In the genomic region with DNA sequence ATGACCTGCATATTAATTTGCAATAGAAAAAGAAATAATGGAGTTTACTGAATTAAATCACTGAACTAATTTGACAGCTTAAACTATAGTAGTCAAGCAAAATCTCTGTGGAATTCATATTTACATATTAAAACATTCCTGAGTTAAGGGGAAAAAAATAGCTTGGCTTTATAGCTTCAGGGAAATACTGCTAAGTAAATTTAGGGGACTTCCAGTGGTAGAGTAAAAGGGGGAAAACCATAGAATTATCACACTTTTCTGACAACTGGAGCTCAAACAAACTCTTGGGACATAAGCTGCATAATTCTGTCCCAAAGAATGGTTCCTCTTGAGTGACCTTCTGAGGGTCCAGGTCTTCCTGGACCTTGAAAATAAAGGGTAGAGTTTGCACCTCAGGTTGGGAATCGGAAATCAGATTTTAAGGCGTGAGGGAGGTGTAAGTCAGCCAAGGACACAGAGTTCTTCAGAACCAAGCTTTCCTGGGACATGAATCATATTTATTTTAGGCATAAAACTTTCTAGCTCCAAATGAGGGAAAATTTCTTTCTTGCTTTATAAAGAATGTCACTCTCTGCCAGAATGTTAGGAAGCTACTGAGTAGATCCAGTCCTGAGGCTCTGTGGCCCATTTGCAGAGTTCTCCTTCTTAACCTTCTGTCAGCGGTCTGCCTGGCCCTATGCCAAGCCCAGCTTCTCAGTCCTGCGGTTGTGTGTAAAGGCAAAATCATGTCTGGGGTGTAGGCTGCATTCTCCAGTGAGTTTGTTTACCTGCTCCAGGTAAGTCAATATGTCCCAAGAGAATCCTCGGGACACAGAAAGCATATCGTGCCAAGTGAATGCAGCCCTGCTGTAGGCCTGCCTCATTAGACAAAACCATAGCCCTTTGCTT, we compare ENCODE assay signal across 10 cellular contexts. TPM values are rescaled to one million over a fixed set of nuclear protein-coding genes. Genes with fewer than 3 reads are reported as not detected.
DNase-seq lines count a peak whose midpoint lies in the region; ATAC-seq and TF ChIP-seq lines count a peak whose summit lies in the region.
"Had no signal": no experiment of that assay in that cellular context is flagged by ENCODE, and none has a peak within 500 bp of the region (broad histone marks: within the 10 kb centered on the region; RNA-seq: fewer than 3 reads in every experiment).

No MANE protein-coding gene starts in this region.

- H3K9me2 ChIP-seq in SK-N-SH = no peaks in the 10 kb centered on the region

- H3K36me3 ChIP-seq in heart left ventricle (no peaks in the 10 kb centered on the region), SK-N-SH (replicated peaks in 1 of 2; ENCODE audit: control insufficient read depth in 1 of 2, insufficient read depth in 2 of 2, low read length in 1 of 2) (no peaks in the 10 kb centered on the region)

- POLR2A ChIA-PET in SK-N-SH (lab: Yijun Ruan, JAX) = no interaction called here

- no peak for TF ChIP-seq RAD21 in SK-N-SH (IDR thresholded peaks at IDR 0.05; ENCODE audit: low read length)

- peak overlapping the region in 1 of 12 donors; percentile 8 for H3K4me3 ChIP-seq in heart left ventricle
- H3K4me3 ChIP-seq in SK-N-SH (ENCODE audit: low read depth in 2 of 2, low read length in 1 of 2) = no peak overlapping the region

- no peak for TF ChIP-seq POLR2A in heart left ventricle (IDR thresholded peaks at IDR 0.05)

- no peaks in the 10 kb centered on the region for H3K79me2 ChIP-seq in SK-N-SH (ENCODE audit: insufficient read depth)

- CTCF ChIA-PET in SK-N-SH (lab: Yijun Ruan, JAX) = interaction anchor here (0.8 to 3.5 kb wide), 3 partner anchors 10 to 99 kb away, joined by 3 to 25 read pairs (median 5); no protein-coding TSS in a partner anchor

- intact Hi-C loops in heart left ventricle (cut with DNase I) = loop anchor here in 1 of 10 donors (1.0 kb wide), 1 partner anchor 28 kb away; no protein-coding TSS in a partner anchor

- H2AFZ ChIP-seq in SK-N-SH (ENCODE audit: low read depth) = no peak overlapping the region

- H3K27ac ChIP-seq in heart left ventricle = peak overlapping the region in 6 of 12 donors; percentile 2 to 53 (median 35)
- H3K27ac ChIP-seq in SK-N-SH (ENCODE audit: low read depth in 2 of 2, low read length in 1 of 2) = no peak overlapping the region

- H3K27me3 ChIP-seq in heart left ventricle = no peaks in the 10 kb centered on the region
- H3K27me3 ChIP-seq in SK-N-SH (ENCODE audit: insufficient read depth) = no peaks in the 10 kb centered on the region

- no peak overlapping the region for H3K9ac ChIP-seq in SK-N-SH

- WGBS in heart left ventricle, 4 donors = 14 to 26% (median 21%) methylated on average over 6 of the region's 6 CpGs
- WGBS in SK-N-SH (ENCODE audit: low lambda C conversion rate) = 89% methylated on average over 6 of the region's 6 CpGs

- no peaks in the 10 kb centered on the region for H4K20me1 ChIP-seq in SK-N-SH (ENCODE audit: insufficient read depth)

- TF ChIP-seq EP300 in SK-N-SH (IDR thresholded peaks at IDR 0.05; ENCODE audit: borderline replicate concordance in 1 of 2, low read depth in 1 of 2, low read length in 1 of 2) = no peak

- H3K4me1 ChIP-seq in heart left ventricle (peaks cover 0 to 31% (median 16%) of the 10 kb centered on the region in 12 donors), SK-N-SH (ENCODE audit: control insufficient read depth in 1 of 2, insufficient read depth in 2 of 2, low read depth in 1 of 2, low read length in 1 of 2) (no peaks in the 10 kb centered on the region)

- TF ChIP-seq CTCF in heart left ventricle (IDR thresholded peaks at IDR 0.05) = no peak
- TF ChIP-seq CTCF in SK-N-SH (IDR thresholded peaks at IDR 0.05) = no peak

- H3K9me3 ChIP-seq in heart left ventricle (no peaks in the 10 kb centered on the region), SK-N-SH (no peaks in the 10 kb centered on the region)

- peak; percentile 7 for DNase-seq in HuH-7.5 (ENCODE audit: low spot score)
- peak; percentile 25 for DNase-seq in RPMI8226
- peak; percentile 63 to 81 (median 71) for DNase-seq in heart left ventricle
- DNase-seq in smooth muscle cell of the brain vasculature (ENCODE audit: low read depth, low spot score) = peak; percentile 4
- DNase-seq in activated CD8-positive, alpha-beta memory T cell treated with anti-CD3 and anti-CD28 coated beads, Interleukin-2, amount 50 U/mL, for 4 hours = no peak
- DNase-seq in SK-N-SH = no peak
- no peak for DNase-seq in retina
- DNase-seq: activated naive CD4-positive, alpha-beta T cell treated with anti-CD3 and anti-CD28 coated beads, Interleukin-2, amount 10 ng/mL, durations not matched to agents 7 days and 5 days; naive B cell had no signal

- H3F3A ChIP-seq in SK-N-SH (replicated peaks; ENCODE audit: insufficient read depth) = peaks cover 4% of the 10 kb centered on the region

- no peak overlapping the region for H3K4me2 ChIP-seq in SK-N-SH

- ATAC-seq in heart left ventricle (peak; percentile 57 to 78 (median 66)), GM21786 (IDR thresholded peaks at IDR 0.05; ENCODE audit: unreplicated experiment) (no peak)

TF ChIP-seq in SK-N-SH, 30 proteins besides CTCF, POLR2A, EP300 and RAD21:
- TF ChIP-seq FOXJ3 (CRISPR knock-in tag; IDR thresholded peaks at IDR 0.05) (no peak), RFX5 (IDR thresholded peaks at IDR 0.05; ENCODE audit: low read length) (no peak), NFIC (IDR thresholded peaks at IDR 0.05; ENCODE audit: borderline replicate concordance) (no peak), FOXM1 (IDR thresholded peaks at IDR 0.05; ENCODE audit: low read depth) (no peak), YY1 (IDR thresholded peaks at IDR 0.05; ENCODE audit: low read depth) (no peak), POLR2AphosphoS5 (IDR thresholded peaks at IDR 0.05; ENCODE audit: low read depth, low read length) (no peak), MXI1 (IDR thresholded peaks at IDR 0.05; ENCODE audit: low read depth, low read length) (no peak), TEAD4 (IDR thresholded peaks at IDR 0.05; ENCODE audit: borderline replicate concordance, insufficient read depth) (no peak), TCF12 (IDR thresholded peaks at IDR 0.05) (no peak)
- TF ChIP-seq, protein P1, sequence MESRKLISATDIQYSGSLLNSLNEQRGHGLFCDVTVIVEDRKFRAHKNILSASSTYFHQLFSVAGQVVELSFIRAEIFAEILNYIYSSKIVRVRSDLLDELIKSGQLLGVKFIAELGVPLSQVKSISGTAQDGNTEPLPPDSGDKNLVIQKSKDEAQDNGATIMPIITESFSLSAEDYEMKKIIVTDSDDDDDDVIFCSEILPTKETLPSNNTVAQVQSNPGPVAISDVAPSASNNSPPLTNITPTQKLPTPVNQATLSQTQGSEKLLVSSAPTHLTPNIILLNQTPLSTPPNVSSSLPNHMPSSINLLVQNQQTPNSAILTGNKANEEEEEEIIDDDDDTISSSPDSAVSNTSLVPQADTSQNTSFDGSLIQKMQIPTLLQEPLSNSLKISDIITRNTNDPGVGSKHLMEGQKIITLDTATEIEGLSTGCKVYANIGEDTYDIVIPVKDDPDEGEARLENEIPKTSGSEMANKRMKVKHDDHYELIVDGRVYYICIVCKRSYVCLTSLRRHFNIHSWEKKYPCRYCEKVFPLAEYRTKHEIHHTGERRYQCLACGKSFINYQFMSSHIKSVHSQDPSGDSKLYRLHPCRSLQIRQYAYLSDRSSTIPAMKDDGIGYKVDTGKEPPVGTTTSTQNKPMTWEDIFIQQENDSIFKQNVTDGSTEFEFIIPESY (IDR thresholded peaks at IDR 0.05; ENCODE audit: borderline replicate concordance, low read depth) = no peak
- TF ChIP-seq, protein P2, sequence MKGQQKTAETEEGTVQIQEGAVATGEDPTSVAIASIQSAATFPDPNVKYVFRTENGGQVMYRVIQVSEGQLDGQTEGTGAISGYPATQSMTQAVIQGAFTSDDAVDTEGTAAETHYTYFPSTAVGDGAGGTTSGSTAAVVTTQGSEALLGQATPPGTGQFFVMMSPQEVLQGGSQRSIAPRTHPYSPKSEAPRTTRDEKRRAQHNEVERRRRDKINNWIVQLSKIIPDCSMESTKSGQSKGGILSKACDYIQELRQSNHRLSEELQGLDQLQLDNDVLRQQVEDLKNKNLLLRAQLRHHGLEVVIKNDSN (IDR thresholded peaks at IDR 0.05; ENCODE audit: borderline replicate concordance, low read depth) = no peak
- TF ChIP-seq, protein P3, sequence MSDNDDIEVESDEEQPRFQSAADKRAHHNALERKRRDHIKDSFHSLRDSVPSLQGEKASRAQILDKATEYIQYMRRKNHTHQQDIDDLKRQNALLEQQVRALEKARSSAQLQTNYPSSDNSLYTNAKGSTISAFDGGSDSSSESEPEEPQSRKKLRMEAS (IDR thresholded peaks at IDR 0.05; ENCODE audit: low read depth) = no peak
TF ChIP-seq in SK-N-SH: peak in this region for 0.

RNA-seq across cellular contexts. Expression of a gene that starts 28.9 kb away (rescaled TPM):
- 100 to 1,000 TPM; 232 to 356 (median 303) TPM for total RNA-seq in heart left ventricle
- 100 to 1,000 TPM in 1 of 2 donors, 10 to 100 TPM in 1; 49.4 to 154 TPM for polyA plus RNA-seq in heart left ventricle
- polyA plus RNA-seq in SK-N-SH (2012; rRNA removed) = 56.8 and 61.8 TPM in 2 replicates
- polyA plus RNA-seq in SK-N-SH (2012; cell fraction: cytosol; rRNA removed) = 79.8 and 82.4 TPM in 2 replicates
- polyA plus RNA-seq in SK-N-SH (2012; cell fraction: nucleus; rRNA removed) = 15.0 and 31.1 TPM in 2 replicates

RNA-seq across cellular contexts. Expression of a gene that starts 52.4 kb away (rescaled TPM):
- 10 to 100 TPM in 4 of 9 donors, 1 to 10 TPM in 5; 2.4 to 18.7 (median 9.9) TPM for total RNA-seq in heart left ventricle
- polyA plus RNA-seq in heart left ventricle (1 to 10 TPM; 3.3 to 4.5 TPM), SK-N-SH (2012; rRNA removed) (8.7 and 8.9 TPM in 2 replicates)
- polyA plus RNA-seq in SK-N-SH (2012; cell fraction: cytosol; rRNA removed) = 15.7 and 20.4 TPM in 2 replicates
- 9.2 and 10.0 TPM in 2 replicates for polyA plus RNA-seq in SK-N-SH (2012; cell fraction: nucleus; rRNA removed)

Comparison
In these comparisons a context has a peak if more than half of its experiments do, and no peak if none do; other contexts are left out.
1. DNase-seq: peak in HuH-7.5 (single experiment), RPMI8226 (single experiment), heart left ventricle (5 of 5) and smooth muscle cell of the brain vasculature (single experiment); none in activated CD8-positive, alpha-beta memory T cell treated with anti-CD3 and anti-CD28 coated beads, Interleukin-2, amount 50 U/mL, for 4 hours (single experiment), SK-N-SH (single experiment) and retina (single experiment).